In the genomic region with DNA sequence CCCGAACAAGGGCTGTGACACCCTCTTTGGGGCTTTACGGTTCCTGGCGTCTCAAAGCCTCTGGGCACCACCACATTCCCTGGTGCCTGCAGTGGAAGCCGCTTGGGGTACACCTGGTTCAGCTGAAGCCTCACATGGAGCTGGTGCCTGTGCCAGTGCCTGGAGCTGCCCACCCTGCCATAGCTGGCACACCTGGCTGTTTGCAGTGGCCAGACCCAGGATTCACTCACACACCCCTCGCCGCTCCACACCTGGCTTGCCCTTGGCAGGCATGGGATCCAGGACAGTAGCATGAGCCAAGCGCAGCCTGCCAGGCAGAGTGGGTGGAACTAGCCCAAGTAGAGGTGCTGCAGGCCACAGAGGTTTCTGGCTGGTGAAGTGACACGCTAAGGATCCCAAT, we compare ENCODE assay signal across 1 cellular context.
TF ChIP-seq lines count a peak whose summit lies in the region.

No MANE protein-coding gene starts in this region.

TF ChIP-seq in H1, 55 proteins besides CTCF, POLR2A, EP300 and RAD21:
- TF ChIP-seq, protein P1, sequence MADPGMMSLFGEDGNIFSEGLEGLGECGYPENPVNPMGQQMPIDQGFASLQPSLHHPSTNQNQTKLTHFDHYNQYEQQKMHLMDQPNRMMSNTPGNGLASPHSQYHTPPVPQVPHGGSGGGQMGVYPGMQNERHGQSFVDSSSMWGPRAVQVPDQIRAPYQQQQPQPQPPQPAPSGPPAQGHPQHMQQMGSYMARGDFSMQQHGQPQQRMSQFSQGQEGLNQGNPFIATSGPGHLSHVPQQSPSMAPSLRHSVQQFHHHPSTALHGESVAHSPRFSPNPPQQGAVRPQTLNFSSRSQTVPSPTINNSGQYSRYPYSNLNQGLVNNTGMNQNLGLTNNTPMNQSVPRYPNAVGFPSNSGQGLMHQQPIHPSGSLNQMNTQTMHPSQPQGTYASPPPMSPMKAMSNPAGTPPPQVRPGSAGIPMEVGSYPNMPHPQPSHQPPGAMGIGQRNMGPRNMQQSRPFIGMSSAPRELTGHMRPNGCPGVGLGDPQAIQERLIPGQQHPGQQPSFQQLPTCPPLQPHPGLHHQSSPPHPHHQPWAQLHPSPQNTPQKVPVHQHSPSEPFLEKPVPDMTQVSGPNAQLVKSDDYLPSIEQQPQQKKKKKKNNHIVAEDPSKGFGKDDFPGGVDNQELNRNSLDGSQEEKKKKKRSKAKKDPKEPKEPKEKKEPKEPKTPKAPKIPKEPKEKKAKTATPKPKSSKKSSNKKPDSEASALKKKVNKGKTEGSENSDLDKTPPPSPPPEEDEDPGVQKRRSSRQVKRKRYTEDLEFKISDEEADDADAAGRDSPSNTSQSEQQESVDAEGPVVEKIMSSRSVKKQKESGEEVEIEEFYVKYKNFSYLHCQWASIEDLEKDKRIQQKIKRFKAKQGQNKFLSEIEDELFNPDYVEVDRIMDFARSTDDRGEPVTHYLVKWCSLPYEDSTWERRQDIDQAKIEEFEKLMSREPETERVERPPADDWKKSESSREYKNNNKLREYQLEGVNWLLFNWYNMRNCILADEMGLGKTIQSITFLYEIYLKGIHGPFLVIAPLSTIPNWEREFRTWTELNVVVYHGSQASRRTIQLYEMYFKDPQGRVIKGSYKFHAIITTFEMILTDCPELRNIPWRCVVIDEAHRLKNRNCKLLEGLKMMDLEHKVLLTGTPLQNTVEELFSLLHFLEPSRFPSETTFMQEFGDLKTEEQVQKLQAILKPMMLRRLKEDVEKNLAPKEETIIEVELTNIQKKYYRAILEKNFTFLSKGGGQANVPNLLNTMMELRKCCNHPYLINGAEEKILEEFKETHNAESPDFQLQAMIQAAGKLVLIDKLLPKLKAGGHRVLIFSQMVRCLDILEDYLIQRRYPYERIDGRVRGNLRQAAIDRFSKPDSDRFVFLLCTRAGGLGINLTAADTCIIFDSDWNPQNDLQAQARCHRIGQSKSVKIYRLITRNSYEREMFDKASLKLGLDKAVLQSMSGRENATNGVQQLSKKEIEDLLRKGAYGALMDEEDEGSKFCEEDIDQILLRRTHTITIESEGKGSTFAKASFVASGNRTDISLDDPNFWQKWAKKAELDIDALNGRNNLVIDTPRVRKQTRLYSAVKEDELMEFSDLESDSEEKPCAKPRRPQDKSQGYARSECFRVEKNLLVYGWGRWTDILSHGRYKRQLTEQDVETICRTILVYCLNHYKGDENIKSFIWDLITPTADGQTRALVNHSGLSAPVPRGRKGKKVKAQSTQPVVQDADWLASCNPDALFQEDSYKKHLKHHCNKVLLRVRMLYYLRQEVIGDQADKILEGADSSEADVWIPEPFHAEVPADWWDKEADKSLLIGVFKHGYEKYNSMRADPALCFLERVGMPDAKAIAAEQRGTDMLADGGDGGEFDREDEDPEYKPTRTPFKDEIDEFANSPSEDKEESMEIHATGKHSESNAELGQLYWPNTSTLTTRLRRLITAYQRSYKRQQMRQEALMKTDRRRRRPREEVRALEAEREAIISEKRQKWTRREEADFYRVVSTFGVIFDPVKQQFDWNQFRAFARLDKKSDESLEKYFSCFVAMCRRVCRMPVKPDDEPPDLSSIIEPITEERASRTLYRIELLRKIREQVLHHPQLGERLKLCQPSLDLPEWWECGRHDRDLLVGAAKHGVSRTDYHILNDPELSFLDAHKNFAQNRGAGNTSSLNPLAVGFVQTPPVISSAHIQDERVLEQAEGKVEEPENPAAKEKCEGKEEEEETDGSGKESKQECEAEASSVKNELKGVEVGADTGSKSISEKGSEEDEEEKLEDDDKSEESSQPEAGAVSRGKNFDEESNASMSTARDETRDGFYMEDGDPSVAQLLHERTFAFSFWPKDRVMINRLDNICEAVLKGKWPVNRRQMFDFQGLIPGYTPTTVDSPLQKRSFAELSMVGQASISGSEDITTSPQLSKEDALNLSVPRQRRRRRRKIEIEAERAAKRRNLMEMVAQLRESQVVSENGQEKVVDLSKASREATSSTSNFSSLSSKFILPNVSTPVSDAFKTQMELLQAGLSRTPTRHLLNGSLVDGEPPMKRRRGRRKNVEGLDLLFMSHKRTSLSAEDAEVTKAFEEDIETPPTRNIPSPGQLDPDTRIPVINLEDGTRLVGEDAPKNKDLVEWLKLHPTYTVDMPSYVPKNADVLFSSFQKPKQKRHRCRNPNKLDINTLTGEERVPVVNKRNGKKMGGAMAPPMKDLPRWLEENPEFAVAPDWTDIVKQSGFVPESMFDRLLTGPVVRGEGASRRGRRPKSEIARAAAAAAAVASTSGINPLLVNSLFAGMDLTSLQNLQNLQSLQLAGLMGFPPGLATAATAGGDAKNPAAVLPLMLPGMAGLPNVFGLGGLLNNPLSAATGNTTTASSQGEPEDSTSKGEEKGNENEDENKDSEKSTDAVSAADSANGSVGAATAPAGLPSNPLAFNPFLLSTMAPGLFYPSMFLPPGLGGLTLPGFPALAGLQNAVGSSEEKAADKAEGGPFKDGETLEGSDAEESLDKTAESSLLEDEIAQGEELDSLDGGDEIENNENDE (IDR thresholded peaks at IDR 0.05; ENCODE audit: insufficient replicate concordance, low read length): no peak
- TF ChIP-seq KDM4A (IDR thresholded peaks at IDR 0.05; ENCODE audit: low read depth, low read length, severe bottlenecking): no peak
- no peak for TF ChIP-seq HDAC2 (IDR thresholded peaks at IDR 0.05; ENCODE audit: borderline replicate concordance in 1 of 2, low read depth in 2 of 2, low read length in 2 of 2)
- no peak for TF ChIP-seq HDAC6 (IDR thresholded peaks at IDR 0.05; ENCODE audit: low read depth, low read length)
- TF ChIP-seq YY1 (IDR thresholded peaks at IDR 0.05; ENCODE audit: low read depth, low read length): no peak
- TF ChIP-seq JUND (IDR thresholded peaks at IDR 0.05; ENCODE audit: low read length): no peak
TF ChIP-seq in H1: peak in this region for 0.
